ENCODE assay signal across 8 cellular contexts in genomic region chr13:94601446-94602431, GRCh38. TPM values are rescaled to one million over a fixed set of nuclear protein-coding genes. Genes with fewer than 3 reads are reported as not detected.
DNase-seq lines count a peak whose midpoint lies in the region; ATAC-seq and TF ChIP-seq lines count a peak whose summit lies in the region.

Gene GPR180 (plus strand): TSS chr13:94601857. CDS start chr13:94601928, 71 bp downstream.

- H3K36me3 ChIP-seq in GM23248 (ENCODE audit: low read depth) (0 out of 2 replicates have a peak, but pooled peaks cover 6% of the 10 kb centered on the region), Karpas-422 (ENCODE audit: insufficient read depth, low read length) (peaks cover 9% of the 10 kb centered on the region; the same call in 1 of the 2 replicates), fibroblast of lung (ENCODE audit: control insufficient read depth, insufficient read depth, low read length) (peaks cover 1% of the 10 kb centered on the region)

- no peaks in the 10 kb centered on the region for H4K20me1 ChIP-seq in GM23248 (ENCODE audit: insufficient read depth)
- no peaks in the 10 kb centered on the region for H4K20me1 ChIP-seq in Karpas-422 (ENCODE audit: insufficient read depth, low read depth, low read length)
- H4K20me1 ChIP-seq in fibroblast of lung (ENCODE audit: control insufficient read depth, extremely low read depth, insufficient read depth, low read length), result no peaks in the 10 kb centered on the region

- in situ Hi-C loops in GM23248 (cut with MboI), result no loop called here

- H3K4me2 ChIP-seq in GM23248 (ENCODE audit: unreplicated experiment) (peak within 1 kb of the TSS; percentile 95), Karpas-422 (ENCODE audit: low read depth, low read length, poor library complexity, severe bottlenecking) (peak within 1 kb of the TSS; percentile 79), fibroblast of lung (ENCODE audit: extremely low read depth, insufficient read depth, low read length) (peak within 1 kb of the TSS; percentile 71)

- H3K4me1 ChIP-seq in GM23248 (ENCODE audit: insufficient read depth) (peaks cover 11% of the 10 kb centered on the region), Karpas-422 (ENCODE audit: low read length) (peaks cover 20% of the 10 kb centered on the region), fibroblast of lung (ENCODE audit: control insufficient read depth, extremely low read depth, insufficient read depth, low read length) (no peaks in the 10 kb centered on the region)

- H3K36me3 Mint-ChIP-seq in activated T-helper 17 cell treated with anti-CD3 and anti-CD28 coated beads, Interleukin-2, amount 50 U/mL, for 72 hours (ENCODE audit: low read depth), result peaks cover 23% of the 10 kb centered on the region
- no peaks in the 10 kb centered on the region for H3K36me3 Mint-ChIP-seq in naive B cell
- peaks cover 28% of the 10 kb centered on the region for H3K36me3 Mint-ChIP-seq in stimulated activated effector memory CD8-positive, alpha-beta T cell treated with anti-CD3 and anti-CD28 coated beads, Interleukin-12 subunit alpha, Interleukin-12 subunit beta, amount 100 ng/mL, for 72 hours

- peak within 1 kb of the TSS; percentile 93 for H3K9ac ChIP-seq in GM23248
- peak within 1 kb of the TSS; percentile 85 for H3K9ac ChIP-seq in Karpas-422 (ENCODE audit: low read length)
- peak within 1 kb of the TSS; percentile 88 for H3K9ac ChIP-seq in fibroblast of lung (ENCODE audit: insufficient read depth, low read length)

- peak within 1 kb of the TSS; percentile 77 for H3K27ac Mint-ChIP-seq in activated T-helper 17 cell treated with anti-CD3 and anti-CD28 coated beads, Interleukin-2, amount 50 U/mL, for 72 hours
- H3K27ac Mint-ChIP-seq in naive B cell, result peak within 1 kb of the TSS; percentile 3 to 88 (median 80)
- peak within 1 kb of the TSS; percentile 83 for H3K27ac Mint-ChIP-seq in stimulated activated effector memory CD8-positive, alpha-beta T cell treated with anti-CD3 and anti-CD28 coated beads, Interleukin-12 subunit alpha, Interleukin-12 subunit beta, amount 100 ng/mL, for 72 hours

- H3K27me3 ChIP-seq in GM23248 (replicated peaks; ENCODE audit: insufficient read depth), result no peaks in the 10 kb centered on the region
- no peaks in the 10 kb centered on the region for H3K27me3 ChIP-seq in Karpas-422 (ENCODE audit: low read length)
- H3K27me3 ChIP-seq in fibroblast of lung (ENCODE audit: control insufficient read depth, insufficient read depth, low read length), result no peaks in the 10 kb centered on the region

- H3K4me3 Mint-ChIP-seq in activated T-helper 17 cell treated with anti-CD3 and anti-CD28 coated beads, Interleukin-2, amount 50 U/mL, for 72 hours, result peak within 1 kb of the TSS; percentile 76
- H3K4me3 Mint-ChIP-seq in naive B cell, result peak within 1 kb of the TSS; percentile 66 to 96 (median 92)
- peak within 1 kb of the TSS; percentile 78 for H3K4me3 Mint-ChIP-seq in stimulated activated effector memory CD8-positive, alpha-beta T cell treated with anti-CD3 and anti-CD28 coated beads, Interleukin-12 subunit alpha, Interleukin-12 subunit beta, amount 100 ng/mL, for 72 hours

- H3K27me3 Mint-ChIP-seq in activated T-helper 17 cell treated with anti-CD3 and anti-CD28 coated beads, Interleukin-2, amount 50 U/mL, for 72 hours, result no peaks in the 10 kb centered on the region
- no peaks in the 10 kb centered on the region for H3K27me3 Mint-ChIP-seq in naive B cell

- 1% methylated on average over 35 to 69 of the region's 71 CpGs for WGBS in GM23248 (ENCODE audit: low coverage in 1 of 2, low lambda C conversion rate in 2 of 2, missing lambda C conversion rate in 2 of 2), 2 experiments

- peak within 1 kb of the TSS; percentile 78 for H3K27ac ChIP-seq in GM23248
- peak within 1 kb of the TSS; percentile 52 for H3K27ac ChIP-seq in Karpas-422 (ENCODE audit: low read length)
- H3K27ac ChIP-seq in fibroblast of lung (ENCODE audit: insufficient read depth, low read length), result peak within 1 kb of the TSS; percentile 88

- peaks cover 4% of the 10 kb centered on the region for H3K9me3 Mint-ChIP-seq in activated T-helper 17 cell treated with anti-CD3 and anti-CD28 coated beads, Interleukin-2, amount 50 U/mL, for 72 hours
- H3K9me3 Mint-ChIP-seq in naive B cell, result peaks cover 0 to 5% (median 0%) of the 10 kb centered on the region in 7 donors
- peaks cover 4% of the 10 kb centered on the region for H3K9me3 Mint-ChIP-seq in stimulated activated effector memory CD8-positive, alpha-beta T cell treated with anti-CD3 and anti-CD28 coated beads, Interleukin-12 subunit alpha, Interleukin-12 subunit beta, amount 100 ng/mL, for 72 hours

- H3K4me3 ChIP-seq in GM23248, result peak within 1 kb of the TSS; percentile 97
- peak within 1 kb of the TSS; percentile 91 for H3K4me3 ChIP-seq in Karpas-422 (ENCODE audit: low read length)
- H3K4me3 ChIP-seq in fibroblast of lung (replicated peaks in 1 of 4; ENCODE audit: control extremely low read depth in 1 of 4, insufficient read depth in 1 of 4, low read depth in 3 of 4, low read length in 4 of 4), result peak within 1 kb of the TSS; percentile 91 to 98 (median 93)

- H3K9me2 ChIP-seq in GM23248 (ENCODE audit: insufficient read depth), result no peaks in the 10 kb centered on the region
- H3K9me2 ChIP-seq in Karpas-422 (replicated peaks; ENCODE audit: insufficient read depth, low read length), result no peaks in the 10 kb centered on the region

- H3K4me1 Mint-ChIP-seq in activated T-helper 17 cell treated with anti-CD3 and anti-CD28 coated beads, Interleukin-2, amount 50 U/mL, for 72 hours, result peaks cover 15% of the 10 kb centered on the region
- peaks cover 16 to 19% (median 19%) of the 10 kb centered on the region in 3 donors for H3K4me1 Mint-ChIP-seq in naive B cell
- peaks cover 20% of the 10 kb centered on the region for H3K4me1 Mint-ChIP-seq in stimulated activated effector memory CD8-positive, alpha-beta T cell treated with anti-CD3 and anti-CD28 coated beads, Interleukin-12 subunit alpha, Interleukin-12 subunit beta, amount 100 ng/mL, for 72 hours

- TF ChIP-seq CTCF in fibroblast of lung (conservative IDR thresholded peaks at IDR 0.05 in 1 of 2, IDR thresholded peaks at IDR 0.05 in 1 of 2; ENCODE audit: low read depth in 1 of 2, low read length in 2 of 2), result no peak

- no peaks in the 10 kb centered on the region for H3F3A ChIP-seq in GM23248 (ENCODE audit: insufficient read depth)

- peak within 1 kb of the TSS; percentile 89 for H2AFZ ChIP-seq in GM23248
- H2AFZ ChIP-seq in Karpas-422 (ENCODE audit: low read length), result peak within 1 kb of the TSS; percentile 75; the same call in 1 of the 2 replicates
- H2AFZ ChIP-seq in fibroblast of lung (ENCODE audit: low read length), result peak within 1 kb of the TSS; percentile 86

- ATAC-seq in activated T-helper 17 cell treated with anti-CD3 and anti-CD28 coated beads, Interleukin-2, amount 50 U/mL, for 72 hours (replicated peaks), result peak; percentile 100
- peak; percentile 98 for ATAC-seq in naive B cell (ENCODE audit: low read depth in 2 of 2)
- ATAC-seq in stimulated activated effector memory CD8-positive, alpha-beta T cell treated with anti-CD3 and anti-CD28 coated beads, Interleukin-12 subunit alpha, Interleukin-12 subunit beta, amount 100 ng/mL, for 72 hours, result peak; percentile 100

- H3K9me3 ChIP-seq in GM23248 (ENCODE audit: low read depth) (no peaks in the 10 kb centered on the region), Karpas-422 (ENCODE audit: low read length) (no peaks in the 10 kb centered on the region), fibroblast of lung (ENCODE audit: control insufficient read depth, insufficient read depth, low read depth, low read length) (no peaks in the 10 kb centered on the region)

- peak; percentile 97 for DNase-seq in Daoy (ENCODE audit: low read depth)
- peak; percentile 100 for DNase-seq in GM23248
- DNase-seq in Karpas-422, result peak; percentile 99
- peak; percentile 99 for DNase-seq in RPMI7951 (ENCODE audit: low read depth)
- DNase-seq in fibroblast of lung (ENCODE audit: low read depth in 2 of 2), result peak; percentile 99 to 100
- DNase-seq in naive B cell, result peak; percentile 86
- DNase-seq in stimulated activated effector memory CD8-positive, alpha-beta T cell treated with anti-CD3 and anti-CD28 coated beads, Interleukin-12 subunit alpha, Interleukin-12 subunit beta, amount 100 ng/mL, for 72 hours (ENCODE audit: low spot score in 2 of 2), result peak; percentile 74 to 90

- H3K79me2 ChIP-seq in GM23248 (ENCODE audit: insufficient read depth), result peaks cover 51% of the 10 kb centered on the region
- peaks cover 33% of the 10 kb centered on the region for H3K79me2 ChIP-seq in Karpas-422 (ENCODE audit: low read length)
- peaks cover 23% of the 10 kb centered on the region for H3K79me2 ChIP-seq in fibroblast of lung (ENCODE audit: control insufficient read depth, insufficient read depth, low read length)

RNA-seq across cellular contexts. Expression of gene GPR180, which starts in this region (rescaled TPM):
- 5.1 and 6.6 TPM in 2 replicates for total RNA-seq in Daoy (2014; rRNA removed; shearing (Covaris generic))
- 7.7 and 8.1 TPM in 2 replicates for total RNA-seq in GM23248 (2014; rRNA removed; shearing (Covaris generic))
- 5.8 and 6.3 TPM in 2 replicates for polyA plus RNA-seq in GM23248 (2016; fragmentation: Nextera tagmentation; extraction: Ambion mirVana)
- 6.2 and 11.5 TPM in 2 replicates for total RNA-seq in Karpas-422 (2014; rRNA removed; shearing (Covaris generic); ENCODE audit: low replicate concordance)
- 11.1 and 13.5 TPM in 2 replicates for total RNA-seq in RPMI7951 (2014; rRNA removed; shearing (Covaris generic))
- 1 to 10 TPM; 6.7 to 8.0 TPM for total RNA-seq in activated T-helper 17 cell treated with anti-CD3 and anti-CD28 coated beads, Interleukin-2, amount 50 U/mL, for 72 hours
- total RNA-seq in fibroblast of lung, result 10.3 and 12.1 TPM in 2 replicates
- 7.9 and 9.0 TPM in 2 replicates for polyA plus RNA-seq in fibroblast of lung
- polyA plus RNA-seq in fibroblast of lung (2012), result 4.6 and 4.7 TPM in 2 replicates
- 1.2 and 1.6 TPM in 2 replicates for polyA minus RNA-seq in fibroblast of lung (ENCODE audit: low replicate concordance)
- 1 to 10 TPM; 1.1 to 2.7 (median 1.7) TPM for polyA plus RNA-seq in naive B cell (ENCODE audit: low read depth in 6 of 6)

Comparison
In these comparisons a context has a peak if more than half of its experiments do, and no peak if none do; other contexts are left out.
1. Peak in every context shown above with its lines: DNase-seq, ATAC-seq, H3K4me3 ChIP-seq and H3K27ac ChIP-seq.